Comparison of ENCODE assay signal across 2 cellular contexts in the genomic region with DNA sequence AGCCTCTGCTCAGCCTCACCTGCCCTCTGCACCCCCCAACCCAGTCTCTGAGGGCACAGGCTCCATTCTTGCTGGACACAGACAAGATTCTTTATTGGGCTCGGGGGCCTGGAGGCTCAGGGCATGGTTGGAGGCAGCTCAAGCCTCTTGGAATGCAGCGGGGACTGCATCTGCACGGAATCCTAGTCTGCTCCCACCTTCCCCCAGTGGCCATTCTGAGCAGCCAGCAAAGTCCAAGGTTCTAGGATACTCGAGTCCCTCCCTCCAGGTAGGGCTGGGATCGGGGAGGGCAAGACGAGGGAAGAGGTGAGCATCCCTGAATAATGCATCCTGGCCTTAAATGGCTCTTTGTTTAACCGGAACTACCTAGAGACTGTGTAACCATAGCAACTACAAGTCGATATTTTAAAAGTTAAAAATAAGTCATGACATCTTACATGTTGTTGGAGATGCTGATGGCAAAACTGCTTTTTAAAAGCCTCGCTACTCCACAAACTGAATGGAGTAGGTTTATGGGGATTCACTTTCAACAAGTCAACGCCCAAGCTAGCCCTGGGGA.
TF ChIP-seq lines count a peak whose summit lies in the region.

No MANE protein-coding gene starts in this region.

TF ChIP-seq in HepG2, 621 proteins besides CTCF, POLR2A, EP300 and RAD21:
- peak; percentile 47; the same call in 1 of the 2 replicates for TF ChIP-seq RFX1 (IDR thresholded peaks at IDR 0.05)
- TF ChIP-seq EHMT2 (IDR thresholded peaks at IDR 0.05; ENCODE audit: borderline replicate concordance, low read depth, low read length): no peak
TF ChIP-seq in HepG2: peak in this region for 1.

TF ChIP-seq in WTC11, 78 proteins besides CTCF, POLR2A, EP300 and RAD21:
- no peak for TF ChIP-seq SOX15 (CRISPR knock-in tag; IDR thresholded peaks at IDR 0.05)
- no peak for TF ChIP-seq HMGA2 (CRISPR knock-in tag; IDR thresholded peaks at IDR 0.05)
- no peak for TF ChIP-seq NR2C2 (CRISPR knock-in tag; IDR thresholded peaks at IDR 0.05)
- TF ChIP-seq, protein P1, sequence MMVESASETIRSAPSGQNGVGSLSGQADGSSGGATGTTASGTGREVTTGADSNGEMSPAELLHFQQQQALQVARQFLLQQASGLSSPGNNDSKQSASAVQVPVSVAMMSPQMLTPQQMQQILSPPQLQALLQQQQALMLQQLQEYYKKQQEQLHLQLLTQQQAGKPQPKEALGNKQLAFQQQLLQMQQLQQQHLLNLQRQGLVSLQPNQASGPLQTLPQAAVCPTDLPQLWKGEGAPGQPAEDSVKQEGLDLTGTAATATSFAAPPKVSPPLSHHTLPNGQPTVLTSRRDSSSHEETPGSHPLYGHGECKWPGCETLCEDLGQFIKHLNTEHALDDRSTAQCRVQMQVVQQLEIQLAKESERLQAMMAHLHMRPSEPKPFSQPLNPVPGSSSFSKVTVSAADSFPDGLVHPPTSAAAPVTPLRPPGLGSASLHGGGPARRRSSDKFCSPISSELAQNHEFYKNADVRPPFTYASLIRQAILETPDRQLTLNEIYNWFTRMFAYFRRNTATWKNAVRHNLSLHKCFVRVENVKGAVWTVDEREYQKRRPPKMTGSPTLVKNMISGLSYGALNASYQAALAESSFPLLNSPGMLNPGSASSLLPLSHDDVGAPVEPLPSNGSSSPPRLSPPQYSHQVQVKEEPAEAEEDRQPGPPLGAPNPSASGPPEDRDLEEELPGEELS (CRISPR knock-in tag; IDR thresholded peaks at IDR 0.05): no peak
- TF ChIP-seq CREM (CRISPR knock-in tag; IDR thresholded peaks at IDR 0.05): no peak
- no peak for TF ChIP-seq GRHL2 (CRISPR knock-in tag; IDR thresholded peaks at IDR 0.05; ENCODE audit: insufficient replicate concordance, severe bottlenecking)
- no peak for TF ChIP-seq FOXP1 (CRISPR knock-in tag; IDR thresholded peaks at IDR 0.05; ENCODE audit: borderline replicate concordance)
- TF ChIP-seq, protein P2, sequence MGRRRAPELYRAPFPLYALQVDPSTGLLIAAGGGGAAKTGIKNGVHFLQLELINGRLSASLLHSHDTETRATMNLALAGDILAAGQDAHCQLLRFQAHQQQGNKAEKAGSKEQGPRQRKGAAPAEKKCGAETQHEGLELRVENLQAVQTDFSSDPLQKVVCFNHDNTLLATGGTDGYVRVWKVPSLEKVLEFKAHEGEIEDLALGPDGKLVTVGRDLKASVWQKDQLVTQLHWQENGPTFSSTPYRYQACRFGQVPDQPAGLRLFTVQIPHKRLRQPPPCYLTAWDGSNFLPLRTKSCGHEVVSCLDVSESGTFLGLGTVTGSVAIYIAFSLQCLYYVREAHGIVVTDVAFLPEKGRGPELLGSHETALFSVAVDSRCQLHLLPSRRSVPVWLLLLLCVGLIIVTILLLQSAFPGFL (CRISPR knock-in tag; IDR thresholded peaks at IDR 0.05; ENCODE audit: borderline replicate concordance): no peak
- TF ChIP-seq E2F4 (CRISPR knock-in tag; IDR thresholded peaks at IDR 0.05; ENCODE audit: borderline replicate concordance, low read depth): no peak
